In genomic region chrX:71118985-71119535, GRCh38 we compare ENCODE assay signal across 8 cellular contexts. TPM values are rescaled to one million over a fixed set of nuclear protein-coding genes. Genes with fewer than 3 reads are reported as not detected.
DNase-seq lines count a peak whose midpoint lies in the region; ATAC-seq lines count a peak whose summit lies in the region.

No MANE protein-coding gene starts in this region.

- ATAC-seq in activated naive CD4-positive, alpha-beta T cell treated with anti-CD3 and anti-CD28 coated beads, Interleukin-2, amount 50 U/mL, for 72 hours: peak; percentile 6 to 23
- peak; percentile 50 for ATAC-seq in stimulated activated memory B cell treated with anti-CD40 and anti-IgM and Interleukin-4, amounts not matched to agents 10 μg/mL and 1 μg/mL and 100 μg/mL, for 72 hours

- WGBS in iPS DF 6.9 (ENCODE audit: insufficient coverage, insufficient read length): no CpG with 5 or more reads among the region's 17 CpGs

- peak overlapping the region; percentile 90 for H3K27ac Mint-ChIP-seq in activated naive CD4-positive, alpha-beta T cell treated with anti-CD3 and anti-CD28 coated beads for 36 hours
- H3K27ac Mint-ChIP-seq in activated naive CD4-positive, alpha-beta T cell treated with anti-CD3 and anti-CD28 coated beads, Interleukin-2, amount 50 U/mL, for 72 hours: peak overlapping the region; percentile 82 to 84
- H3K27ac Mint-ChIP-seq in stimulated activated memory B cell treated with anti-CD40 and anti-IgM and Interleukin-4, amounts not matched to agents 10 μg/mL and 1 μg/mL and 100 μg/mL, for 72 hours: peak overlapping the region; percentile 98

- CTCF ChIA-PET in activated naive CD4-positive, alpha-beta T cell treated with anti-CD3 and anti-CD28 coated beads for 36 hours (lab: Charles Lee): interaction anchor here (0.9 to 2.5 kb wide), 5 partner anchors 10 to 23 kb away, joined by 3 to 12 read pairs (median 7); no protein-coding TSS in a partner anchor

- no peaks in the 10 kb centered on the region for H3K27me3 ChIP-seq in iPS DF 6.9 (ENCODE audit: control insufficient read depth, insufficient read depth, low read length)

- H3K27me3 Mint-ChIP-seq in activated naive CD4-positive, alpha-beta T cell treated with anti-CD3 and anti-CD28 coated beads for 36 hours (ENCODE audit: low read depth): no peaks in the 10 kb centered on the region
- no peaks in the 10 kb centered on the region for H3K27me3 Mint-ChIP-seq in stimulated activated memory B cell treated with anti-CD40 and anti-IgM and Interleukin-4, amounts not matched to agents 10 μg/mL and 1 μg/mL and 100 μg/mL, for 72 hours

- H3K4me3 ChIP-seq in iPS DF 6.9 (ENCODE audit: low read length): peak overlapping the region; percentile 89; the same call in 1 of the 2 replicates

- no peaks in the 10 kb centered on the region for H3K9me3 Mint-ChIP-seq in activated naive CD4-positive, alpha-beta T cell treated with anti-CD3 and anti-CD28 coated beads for 36 hours
- no peaks in the 10 kb centered on the region for H3K9me3 Mint-ChIP-seq in activated naive CD4-positive, alpha-beta T cell treated with anti-CD3 and anti-CD28 coated beads, Interleukin-2, amount 50 U/mL, for 72 hours
- H3K9me3 Mint-ChIP-seq in stimulated activated memory B cell treated with anti-CD40 and anti-IgM and Interleukin-4, amounts not matched to agents 10 μg/mL and 1 μg/mL and 100 μg/mL, for 72 hours: no peaks in the 10 kb centered on the region

- peaks cover 8% of the 10 kb centered on the region; the same call in 1 of the 2 replicates for H3K36me3 ChIP-seq in iPS DF 6.9 (ENCODE audit: control insufficient read depth, insufficient read depth, low read length)

- H3K4me3 Mint-ChIP-seq in activated naive CD4-positive, alpha-beta T cell treated with anti-CD3 and anti-CD28 coated beads for 36 hours: peak overlapping the region; percentile 78
- H3K4me3 Mint-ChIP-seq in stimulated activated memory B cell treated with anti-CD40 and anti-IgM and Interleukin-4, amounts not matched to agents 10 μg/mL and 1 μg/mL and 100 μg/mL, for 72 hours: peak overlapping the region; percentile 95

- H3K9me3 ChIP-seq in iPS DF 6.9 (ENCODE audit: control insufficient read depth, insufficient read depth, low read length): no peaks in the 10 kb centered on the region

- no peaks in the 10 kb centered on the region for H3K4me1 ChIP-seq in iPS DF 6.9 (ENCODE audit: control insufficient read depth, insufficient read depth, low read length)

- DNase-seq in activated naive CD4-positive, alpha-beta T cell treated with anti-CD3 and anti-CD28 coated beads for 36 hours: no peak
- no peak for DNase-seq in activated naive CD4-positive, alpha-beta T cell treated with Interleukin-2 at 50 U/mL for 16 hours
- no peak for DNase-seq in activated naive CD4-positive, alpha-beta T cell treated with anti-CD3 and anti-CD28 coated beads, Interleukin-2, amount 50 U/mL, for 72 hours (ENCODE audit: low spot score in 2 of 2)
- DNase-seq in iPS DF 6.9 (ENCODE audit: low read depth, low spot score): no peak
- no peak for DNase-seq in NCI-H187 (lab: John Stamatoyannopoulos, UW)
- DNase-seq in NCI-H1092 treated with DMSO at 0.1 percent for 48 hours (lab: John Stamatoyannopoulos, UW): no peak
- DNase-seq in NCI-H1694 (lab: John Stamatoyannopoulos, UW): no peak

- H3K4me1 Mint-ChIP-seq in activated naive CD4-positive, alpha-beta T cell treated with anti-CD3 and anti-CD28 coated beads for 36 hours (ENCODE audit: low read depth): peaks cover 16% of the 10 kb centered on the region
- peaks cover 5% of the 10 kb centered on the region for H3K4me1 Mint-ChIP-seq in stimulated activated memory B cell treated with anti-CD40 and anti-IgM and Interleukin-4, amounts not matched to agents 10 μg/mL and 1 μg/mL and 100 μg/mL, for 72 hours

- H3K36me3 Mint-ChIP-seq in activated naive CD4-positive, alpha-beta T cell treated with anti-CD3 and anti-CD28 coated beads for 36 hours (ENCODE audit: low read depth): peaks cover 7% of the 10 kb centered on the region
- peaks cover 0 to 2% of the 10 kb centered on the region in 2 donors for H3K36me3 Mint-ChIP-seq in activated naive CD4-positive, alpha-beta T cell treated with anti-CD3 and anti-CD28 coated beads, Interleukin-2, amount 50 U/mL, for 72 hours
- peaks cover 22% of the 10 kb centered on the region for H3K36me3 Mint-ChIP-seq in stimulated activated memory B cell treated with anti-CD40 and anti-IgM and Interleukin-4, amounts not matched to agents 10 μg/mL and 1 μg/mL and 100 μg/mL, for 72 hours

- intact Hi-C loops in activated naive CD4-positive, alpha-beta T cell treated with anti-CD3 and anti-CD28 coated beads for 36 hours (cut with micrococcal nuclease): loop anchor here (1.0 to 2.0 kb wide), 4 partner anchors 9 to 50 kb away; partner anchors contain the start of gene SNX12

- no peak overlapping the region for H3K27ac ChIP-seq in iPS DF 6.9 (ENCODE audit: low read length)

RNA-seq across cellular contexts. Expression of gene MED12, which starts 0.7 kb away (rescaled TPM):
- 10 to 100 TPM; 43.5 to 43.6 TPM for total RNA-seq in activated naive CD4-positive, alpha-beta T cell treated with anti-CD3 and anti-CD28 coated beads for 36 hours
- total RNA-seq in activated naive CD4-positive, alpha-beta T cell treated with anti-CD3 and anti-CD28 coated beads, Interleukin-2, amount 50 U/mL, for 72 hours: 10 to 100 TPM; 57.5 to 86.5 TPM

RNA-seq across cellular contexts. Expression of gene IL2RG, which starts 7.7 kb away (rescaled TPM):
- total RNA-seq in activated naive CD4-positive, alpha-beta T cell treated with anti-CD3 and anti-CD28 coated beads for 36 hours: 100 to 1,000 TPM; 144 to 148 TPM
- total RNA-seq in activated naive CD4-positive, alpha-beta T cell treated with anti-CD3 and anti-CD28 coated beads, Interleukin-2, amount 50 U/mL, for 72 hours: 100 to 1,000 TPM; 164 to 349 TPM

RNA-seq across cellular contexts. Expression of gene CXorf65, which starts 12.5 kb away (rescaled TPM):
- total RNA-seq in activated naive CD4-positive, alpha-beta T cell treated with anti-CD3 and anti-CD28 coated beads for 36 hours: 10 to 100 TPM in 1 of 2 experiments, 1 to 10 TPM in 1; 7.7 to 11.3 TPM
- total RNA-seq in activated naive CD4-positive, alpha-beta T cell treated with anti-CD3 and anti-CD28 coated beads, Interleukin-2, amount 50 U/mL, for 72 hours: 10 to 100 TPM in 1 of 2 donors, 1 to 10 TPM in 1; 7.5 to 20.7 TPM

RNA-seq across cellular contexts. Expression of gene FOXO4, which starts 23.4 kb away (rescaled TPM):
- 1 to 10 TPM; 7.9 to 8.9 TPM for total RNA-seq in activated naive CD4-positive, alpha-beta T cell treated with anti-CD3 and anti-CD28 coated beads for 36 hours
- 10 to 100 TPM in 1 of 2 donors, 1 to 10 TPM in 1; 8.2 to 22.8 TPM for total RNA-seq in activated naive CD4-positive, alpha-beta T cell treated with anti-CD3 and anti-CD28 coated beads, Interleukin-2, amount 50 U/mL, for 72 hours

RNA-seq across cellular contexts. Expression of gene NLGN3, which starts 25.6 kb away (rescaled TPM):
- total RNA-seq in activated naive CD4-positive, alpha-beta T cell treated with anti-CD3 and anti-CD28 coated beads for 36 hours: under 1 TPM; 0.60 to 0.81 TPM
- total RNA-seq in activated naive CD4-positive, alpha-beta T cell treated with anti-CD3 and anti-CD28 coated beads, Interleukin-2, amount 50 U/mL, for 72 hours: 1 to 10 TPM; 2.1 to 3.6 TPM
